In genomic region chr1:89962742-89963075, GRCh38 we compare ENCODE assay signal across 21 cellular contexts. TPM values are rescaled to one million over a fixed set of nuclear protein-coding genes. Genes with fewer than 3 reads are reported as not detected.
A peak's percentile ranks its signal among the peaks of the same experiment; 100 is the strongest.
DNase-seq lines count a peak whose midpoint lies in the region; ATAC-seq, FAIRE-seq and TF ChIP-seq lines count a peak whose summit lies in the region.
"Had no signal": no experiment of that assay in that cellular context is flagged by ENCODE, and none has a peak within 500 bp of the region (broad histone marks: within the 10 kb centered on the region; RNA-seq: fewer than 3 reads in every experiment).

No MANE protein-coding gene starts in this region.

- POLR2A ChIA-PET in PC-3 (lab: Charles Lee; ENCODE audit: unreplicated experiment): no interaction called here

- no peaks in the 10 kb centered on the region for H3K9me2 ChIP-seq in PC-3 (replicated peaks; ENCODE audit: low read length)

- peak; percentile 33 for DNase-seq in AG10803 (ENCODE audit: low read depth)
- DNase-seq in ELR (ENCODE audit: low read depth): peak; percentile 26
- no peak for DNase-seq in PC-3
- DNase-seq in fibroblast of peridontal ligament (ENCODE audit: extremely low read depth): peak; percentile 51
- DNase-seq in frontal cortex (ENCODE audit: low spot score in 2 of 2): no peak
- no peak for DNase-seq in HFFc6
- DNase-seq: C1 segment of cervical spinal cord; CD8-positive, alpha-beta memory T cell; H9; MV-4-11; NCI-H1694 treated with DMSO at 0.1 percent for 48 hours; NCI-H774; OCI-M1; SW 1271 had no signal

- H3K9ac ChIP-seq in PC-3 (ENCODE audit: low read length): no peak overlapping the region

- no peak overlapping the region for H3K4me3 ChIP-seq in AG10803 (ENCODE audit: low read length)
- H3K4me3 ChIP-seq in PC-3 (ENCODE audit: low read length): no peak overlapping the region

- no peaks in the 10 kb centered on the region for H3K79me2 ChIP-seq in PC-3 (ENCODE audit: low read length)

- no peaks in the 10 kb centered on the region for H3K36me3 ChIP-seq in PC-3 (ENCODE audit: low read depth, low read length)

- H4K20me1 ChIP-seq in PC-3 (ENCODE audit: low read length): no peaks in the 10 kb centered on the region

- intact Hi-C loops in PC-3 (cut with micrococcal nuclease): no loop called here

- TF ChIP-seq CTCF in AG10803 (conservative IDR thresholded peaks at IDR 0.05; ENCODE audit: low read length) (no peak), PC-3 (conservative IDR thresholded peaks at IDR 0.05; ENCODE audit: low read depth, low read length) (no peak), HFFc6 (IDR thresholded peaks at IDR 0.05) (no peak)

- no peak overlapping the region for H3K4me2 ChIP-seq in PC-3 (ENCODE audit: low read length)

- no peaks in the 10 kb centered on the region for H3K27me3 ChIP-seq in PC-3 (ENCODE audit: low read length)

- peaks cover 16% of the 10 kb centered on the region for H3K4me1 Mint-ChIP-seq in HFFc6 (ENCODE audit: low read depth)

- peak; percentile 43 for ATAC-seq in PC-3
- ATAC-seq in GM21526 (IDR thresholded peaks at IDR 0.05; ENCODE audit: low FRiP score, unreplicated experiment): no peak
- no peak for ATAC-seq in GM21717 (IDR thresholded peaks at IDR 0.05; ENCODE audit: unreplicated experiment)

- no peak overlapping the region for H3K27ac ChIP-seq in PC-3 (ENCODE audit: low read length)
- H3K27ac ChIP-seq: RWPE1 had no signal

- H3K4me3 Mint-ChIP-seq in HFFc6: no peak overlapping the region
- H3K4me3 Mint-ChIP-seq: CD8-positive, alpha-beta memory T cell; H9 had no signal

- H3K9me3 ChIP-seq in PC-3 (ENCODE audit: low read length): no peaks in the 10 kb centered on the region

- FAIRE-seq in frontal cortex (lab: Jason Lieb, UNC): no peak
- FAIRE-seq: A204.1, D721Med, G401.6, HTR-8/SVneo had no signal

- H3K36me3 Mint-ChIP-seq in HFFc6 (ENCODE audit: low read depth): peaks cover 9% of the 10 kb centered on the region; the same call in 1 of the 2 replicates

- 0 out of 2 replicates have a peak, but pooled peaks cover 6% of the 10 kb centered on the region for H3K4me1 ChIP-seq in PC-3 (ENCODE audit: insufficient read depth, low read length)

- H3K27ac Mint-ChIP-seq in HFFc6: no peak overlapping the region
- H3K27ac Mint-ChIP-seq: CD8-positive, alpha-beta memory T cell had no signal

- H3F3A ChIP-seq in PC-3 (ENCODE audit: low read length, unreplicated experiment): no peaks in the 10 kb centered on the region

- no TSS peak for BruUV-seq in PC-3 (replicated peaks; lab: Mats Ljungman, UMichigan)

- H3K27me3 Mint-ChIP-seq in HFFc6 (ENCODE audit: insufficient read depth): peaks cover 2% of the 10 kb centered on the region; the same call in 1 of the 2 replicates

- CTCF ChIA-PET in PC-3 (lab: Charles Lee): no interaction called here

- H3K9me3 Mint-ChIP-seq in HFFc6: peaks cover 7% of the 10 kb centered on the region

- no peak overlapping the region for H2AFZ ChIP-seq in PC-3 (ENCODE audit: low read length)

RNA-seq across cellular contexts. Expression of gene ZNF326, which starts 32.2 kb away (rescaled TPM):
- total RNA-seq in PC-3 (2014; rRNA removed) (7.2 and 12.7 TPM in 2 replicates), frontal cortex (19.2 TPM)
- total RNA-seq in HFFc6 (2021; fragmentation: NEBNext Ultra II Directional; extraction: Animal tissue kit (Norgen Biotek cat#: 25700)): 10 to 100 TPM; 14.7 to 19.8 (median 17.2) TPM

Comparison
In these comparisons a context has a peak if more than half of its experiments do, and no peak if none do; other contexts are left out.
1. DNase-seq: peak in AG10803 (single experiment), ELR (single experiment) and fibroblast of peridontal ligament (single experiment); none in PC-3 (single experiment), frontal cortex (0 of 2) and HFFc6 (single experiment).